In the genomic region with DNA sequence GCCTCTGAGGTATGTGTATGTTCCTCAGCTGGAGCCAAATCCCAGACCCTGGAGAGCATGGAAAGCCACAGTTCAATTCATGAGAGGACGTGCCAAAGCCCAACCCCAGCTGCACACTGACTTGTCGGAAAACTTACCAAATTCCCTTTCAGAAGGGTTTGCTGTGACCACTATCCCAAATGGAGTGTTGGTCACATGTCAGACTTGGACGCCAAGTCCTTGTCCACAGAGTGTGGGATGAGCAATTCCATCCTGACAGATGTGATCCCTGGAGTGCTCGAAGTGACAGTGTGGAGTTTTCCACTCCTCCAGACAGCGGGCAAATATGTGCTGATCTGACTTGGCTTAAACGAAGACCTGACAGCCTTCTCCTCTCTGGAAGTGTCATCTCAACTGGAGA, we compare ENCODE assay signal across 15 cellular contexts.
DNase-seq lines count a peak whose midpoint lies in the region; ATAC-seq and TF ChIP-seq lines count a peak whose summit lies in the region.
"Had no signal": no experiment of that assay in that cellular context is flagged by ENCODE, and none has a peak within 500 bp of the region (broad histone marks: within the 10 kb centered on the region; RNA-seq: fewer than 3 reads in every experiment).

No MANE protein-coding gene starts in this region.

- intact Hi-C loops in right lobe of liver (cut with DNase I), result no loop called here

- H3K36me3 ChIP-seq in right lobe of liver (no peaks in the 10 kb centered on the region), skeletal muscle tissue (ENCODE audit: control insufficient read depth in 3 of 3, insufficient read depth in 3 of 3, low read length in 3 of 3) (no peaks in the 10 kb centered on the region)
- H3K36me3 ChIP-seq: spleen had no signal

- DNase-seq in AG20443 (ENCODE audit: low spot score), result peak; percentile 28
- DNase-seq in fibroblast of mammary gland (ENCODE audit: low read depth), result peak; percentile 83
- DNase-seq in right lobe of liver, result no peak
- no peak for DNase-seq in NCI-H82 (lab: John Stamatoyannopoulos, UW)
- no peak for DNase-seq in activated CD4-positive, alpha-beta T cell treated with anti-CD3 and anti-CD28 coated beads, Interleukin-2, amount 50 U/mL, for 4 hours
- no peak for DNase-seq in foreskin melanocyte
- DNase-seq in glomerular visceral epithelial cell (ENCODE audit: extremely low spot score), result no peak
- DNase-seq: activated CD8-positive, alpha-beta T cell treated with anti-CD3 and anti-CD28 coated beads, Interleukin-2, amount 10 ng/mL, durations not matched to agents 7 days and 5 days; CD8-positive, alpha-beta memory T cell; dermis blood vessel endothelial cell; NCI-H510A; nucleus accumbens; OCI-M1; spleen had no signal

- TF ChIP-seq CTCF in fibroblast of mammary gland (conservative IDR thresholded peaks at IDR 0.05; ENCODE audit: control insufficient read depth, insufficient read depth, low read depth, low read length), result no peak
- no peak for TF ChIP-seq CTCF in right lobe of liver (IDR thresholded peaks at IDR 0.05)

- peak in 3 of 4 donors; percentile 19 to 43 (median 22) for ATAC-seq in right lobe of liver
- ATAC-seq: activated CD8-positive, alpha-beta T cell treated with anti-CD3 and anti-CD28 coated beads, Interleukin-2, amount 10 ng/mL, durations not matched to agents 7 days and 5 days had no signal

- no peak overlapping the region for H3K9ac ChIP-seq in skeletal muscle tissue (ENCODE audit: low read depth in 1 of 3, low read length in 3 of 3)

- no peak for TF ChIP-seq POLR2A in right lobe of liver (IDR thresholded peaks at IDR 0.05)

- H3K9me3 ChIP-seq in right lobe of liver, result no peaks in the 10 kb centered on the region
- H3K9me3 ChIP-seq in skeletal muscle tissue (ENCODE audit: control insufficient read depth in 3 of 3, low read length in 3 of 3), result no peaks in the 10 kb centered on the region
- H3K9me3 ChIP-seq: spleen had no signal

- H3K27ac ChIP-seq in right lobe of liver, result no peak overlapping the region
- peak overlapping the region; percentile 21 for H3K27ac ChIP-seq in skeletal muscle tissue (ENCODE audit: low read depth, low read length)
- H3K27ac ChIP-seq: spleen had no signal

- WGBS in right lobe of liver (ENCODE audit: insufficient coverage, low coverage, low lambda C conversion rate, missing lambda C conversion rate), result 76% methylated on average over 3 of the region's 6 CpGs

- no peaks in the 10 kb centered on the region for H3K4me1 ChIP-seq in right lobe of liver
- peaks cover 13 to 33% (median 26%) of the 10 kb centered on the region in 3 donors for H3K4me1 ChIP-seq in skeletal muscle tissue (ENCODE audit: control insufficient read depth in 3 of 3, insufficient read depth in 3 of 3, low read length in 3 of 3)
- H3K4me1 ChIP-seq: spleen had no signal

- H3K27me3 ChIP-seq in right lobe of liver (no peaks in the 10 kb centered on the region), skeletal muscle tissue (ENCODE audit: control insufficient read depth in 3 of 3, insufficient read depth in 3 of 3, low read length in 3 of 3) (no peaks in the 10 kb centered on the region)
- H3K27me3 ChIP-seq: spleen had no signal

- no peak overlapping the region for H3K4me3 ChIP-seq in fibroblast of mammary gland (ENCODE audit: control insufficient read depth, low read depth, low read length)
- no peak overlapping the region for H3K4me3 ChIP-seq in right lobe of liver
- H3K4me3 ChIP-seq in skeletal muscle tissue (ENCODE audit: low read length in 3 of 3), result peak overlapping the region; percentile 22 to 39 (median 24)
- H3K4me3 ChIP-seq: spleen had no signal

Comparison
In these comparisons a context has a peak if more than half of its experiments do, and no peak if none do; other contexts are left out.
1. DNase-seq: peak in AG20443 (single experiment) and fibroblast of mammary gland (single experiment); none in right lobe of liver (0 of 3), NCI-H82 (single experiment), activated CD4-positive, alpha-beta T cell treated with anti-CD3 and anti-CD28 coated beads, Interleukin-2, amount 50 U/mL, for 4 hours (0 of 2), foreskin melanocyte (single experiment) and glomerular visceral epithelial cell (single experiment).
2. H3K4me3 ChIP-seq: peak in skeletal muscle tissue (3 of 3); none in fibroblast of mammary gland (single experiment) and right lobe of liver (0 of 3).